1 cellular context compared by ENCODE assay signal in the genomic region with DNA sequence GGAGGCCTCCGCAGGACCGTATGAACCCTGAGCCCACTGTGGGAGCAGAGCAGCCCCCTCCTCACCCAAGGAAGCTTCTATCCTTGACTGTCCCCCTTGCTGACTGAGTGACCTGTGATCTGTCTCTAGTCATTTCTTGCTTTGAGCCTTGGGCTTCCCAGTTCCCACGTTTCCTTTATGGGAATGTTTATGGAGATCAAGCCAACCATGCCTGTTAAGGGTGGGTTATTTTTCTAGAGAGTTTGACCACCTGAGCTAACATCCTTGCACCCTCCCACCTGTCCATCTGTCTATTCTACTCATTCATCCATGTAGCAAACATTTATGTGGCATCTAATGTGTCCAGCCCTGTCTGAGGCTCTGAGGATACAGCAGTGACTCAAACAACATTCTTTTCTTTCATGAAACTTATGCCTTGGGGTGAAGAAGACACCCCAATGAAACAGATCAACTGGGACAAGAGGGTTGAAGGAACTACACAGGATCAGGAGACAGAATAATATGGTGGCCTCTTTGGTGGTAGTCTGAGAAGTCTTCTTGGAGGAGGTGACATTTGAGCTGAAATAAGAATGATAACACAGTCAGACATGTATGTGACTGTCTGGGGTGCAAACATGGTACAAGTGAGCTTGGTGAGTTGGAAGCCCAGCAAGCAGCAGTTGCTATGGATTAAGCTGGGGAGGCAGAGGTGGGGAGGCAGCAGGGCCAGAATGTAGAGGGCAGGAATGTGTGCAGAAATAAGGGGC.
TF ChIP-seq lines count a peak whose summit lies in the region.

No MANE protein-coding gene starts in this region.

TF ChIP-seq in H1, 55 proteins besides CTCF, POLR2A, EP300 and RAD21:
- TF ChIP-seq, protein P1, sequence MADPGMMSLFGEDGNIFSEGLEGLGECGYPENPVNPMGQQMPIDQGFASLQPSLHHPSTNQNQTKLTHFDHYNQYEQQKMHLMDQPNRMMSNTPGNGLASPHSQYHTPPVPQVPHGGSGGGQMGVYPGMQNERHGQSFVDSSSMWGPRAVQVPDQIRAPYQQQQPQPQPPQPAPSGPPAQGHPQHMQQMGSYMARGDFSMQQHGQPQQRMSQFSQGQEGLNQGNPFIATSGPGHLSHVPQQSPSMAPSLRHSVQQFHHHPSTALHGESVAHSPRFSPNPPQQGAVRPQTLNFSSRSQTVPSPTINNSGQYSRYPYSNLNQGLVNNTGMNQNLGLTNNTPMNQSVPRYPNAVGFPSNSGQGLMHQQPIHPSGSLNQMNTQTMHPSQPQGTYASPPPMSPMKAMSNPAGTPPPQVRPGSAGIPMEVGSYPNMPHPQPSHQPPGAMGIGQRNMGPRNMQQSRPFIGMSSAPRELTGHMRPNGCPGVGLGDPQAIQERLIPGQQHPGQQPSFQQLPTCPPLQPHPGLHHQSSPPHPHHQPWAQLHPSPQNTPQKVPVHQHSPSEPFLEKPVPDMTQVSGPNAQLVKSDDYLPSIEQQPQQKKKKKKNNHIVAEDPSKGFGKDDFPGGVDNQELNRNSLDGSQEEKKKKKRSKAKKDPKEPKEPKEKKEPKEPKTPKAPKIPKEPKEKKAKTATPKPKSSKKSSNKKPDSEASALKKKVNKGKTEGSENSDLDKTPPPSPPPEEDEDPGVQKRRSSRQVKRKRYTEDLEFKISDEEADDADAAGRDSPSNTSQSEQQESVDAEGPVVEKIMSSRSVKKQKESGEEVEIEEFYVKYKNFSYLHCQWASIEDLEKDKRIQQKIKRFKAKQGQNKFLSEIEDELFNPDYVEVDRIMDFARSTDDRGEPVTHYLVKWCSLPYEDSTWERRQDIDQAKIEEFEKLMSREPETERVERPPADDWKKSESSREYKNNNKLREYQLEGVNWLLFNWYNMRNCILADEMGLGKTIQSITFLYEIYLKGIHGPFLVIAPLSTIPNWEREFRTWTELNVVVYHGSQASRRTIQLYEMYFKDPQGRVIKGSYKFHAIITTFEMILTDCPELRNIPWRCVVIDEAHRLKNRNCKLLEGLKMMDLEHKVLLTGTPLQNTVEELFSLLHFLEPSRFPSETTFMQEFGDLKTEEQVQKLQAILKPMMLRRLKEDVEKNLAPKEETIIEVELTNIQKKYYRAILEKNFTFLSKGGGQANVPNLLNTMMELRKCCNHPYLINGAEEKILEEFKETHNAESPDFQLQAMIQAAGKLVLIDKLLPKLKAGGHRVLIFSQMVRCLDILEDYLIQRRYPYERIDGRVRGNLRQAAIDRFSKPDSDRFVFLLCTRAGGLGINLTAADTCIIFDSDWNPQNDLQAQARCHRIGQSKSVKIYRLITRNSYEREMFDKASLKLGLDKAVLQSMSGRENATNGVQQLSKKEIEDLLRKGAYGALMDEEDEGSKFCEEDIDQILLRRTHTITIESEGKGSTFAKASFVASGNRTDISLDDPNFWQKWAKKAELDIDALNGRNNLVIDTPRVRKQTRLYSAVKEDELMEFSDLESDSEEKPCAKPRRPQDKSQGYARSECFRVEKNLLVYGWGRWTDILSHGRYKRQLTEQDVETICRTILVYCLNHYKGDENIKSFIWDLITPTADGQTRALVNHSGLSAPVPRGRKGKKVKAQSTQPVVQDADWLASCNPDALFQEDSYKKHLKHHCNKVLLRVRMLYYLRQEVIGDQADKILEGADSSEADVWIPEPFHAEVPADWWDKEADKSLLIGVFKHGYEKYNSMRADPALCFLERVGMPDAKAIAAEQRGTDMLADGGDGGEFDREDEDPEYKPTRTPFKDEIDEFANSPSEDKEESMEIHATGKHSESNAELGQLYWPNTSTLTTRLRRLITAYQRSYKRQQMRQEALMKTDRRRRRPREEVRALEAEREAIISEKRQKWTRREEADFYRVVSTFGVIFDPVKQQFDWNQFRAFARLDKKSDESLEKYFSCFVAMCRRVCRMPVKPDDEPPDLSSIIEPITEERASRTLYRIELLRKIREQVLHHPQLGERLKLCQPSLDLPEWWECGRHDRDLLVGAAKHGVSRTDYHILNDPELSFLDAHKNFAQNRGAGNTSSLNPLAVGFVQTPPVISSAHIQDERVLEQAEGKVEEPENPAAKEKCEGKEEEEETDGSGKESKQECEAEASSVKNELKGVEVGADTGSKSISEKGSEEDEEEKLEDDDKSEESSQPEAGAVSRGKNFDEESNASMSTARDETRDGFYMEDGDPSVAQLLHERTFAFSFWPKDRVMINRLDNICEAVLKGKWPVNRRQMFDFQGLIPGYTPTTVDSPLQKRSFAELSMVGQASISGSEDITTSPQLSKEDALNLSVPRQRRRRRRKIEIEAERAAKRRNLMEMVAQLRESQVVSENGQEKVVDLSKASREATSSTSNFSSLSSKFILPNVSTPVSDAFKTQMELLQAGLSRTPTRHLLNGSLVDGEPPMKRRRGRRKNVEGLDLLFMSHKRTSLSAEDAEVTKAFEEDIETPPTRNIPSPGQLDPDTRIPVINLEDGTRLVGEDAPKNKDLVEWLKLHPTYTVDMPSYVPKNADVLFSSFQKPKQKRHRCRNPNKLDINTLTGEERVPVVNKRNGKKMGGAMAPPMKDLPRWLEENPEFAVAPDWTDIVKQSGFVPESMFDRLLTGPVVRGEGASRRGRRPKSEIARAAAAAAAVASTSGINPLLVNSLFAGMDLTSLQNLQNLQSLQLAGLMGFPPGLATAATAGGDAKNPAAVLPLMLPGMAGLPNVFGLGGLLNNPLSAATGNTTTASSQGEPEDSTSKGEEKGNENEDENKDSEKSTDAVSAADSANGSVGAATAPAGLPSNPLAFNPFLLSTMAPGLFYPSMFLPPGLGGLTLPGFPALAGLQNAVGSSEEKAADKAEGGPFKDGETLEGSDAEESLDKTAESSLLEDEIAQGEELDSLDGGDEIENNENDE (IDR thresholded peaks at IDR 0.05; ENCODE audit: insufficient replicate concordance, low read length) = no peak
- TF ChIP-seq CBX5 (IDR thresholded peaks at IDR 0.05; ENCODE audit: low read depth, low read length) (no peak), GABPA (IDR thresholded peaks at IDR 0.05; ENCODE audit: borderline replicate concordance, insufficient read depth, low read length) (no peak), SRF (IDR thresholded peaks at IDR 0.05; ENCODE audit: low read depth, low read length) (no peak), JUN (IDR thresholded peaks at IDR 0.05; ENCODE audit: low read depth, low read length) (no peak), SP2 (IDR thresholded peaks at IDR 0.05; ENCODE audit: low read length) (no peak), TBP (IDR thresholded peaks at IDR 0.05; ENCODE audit: low read depth, low read length) (no peak), CREB1 (IDR thresholded peaks at IDR 0.05) (no peak), TEAD4 (IDR thresholded peaks at IDR 0.05; ENCODE audit: low read depth, low read length) (no peak), SP4 (IDR thresholded peaks at IDR 0.05; ENCODE audit: low read length) (no peak), RBBP5 (IDR thresholded peaks at IDR 0.05; ENCODE audit: borderline replicate concordance, low read depth, low read length) (no peak), KDM5A (IDR thresholded peaks at IDR 0.05; ENCODE audit: low read length) (no peak), ASH2L (IDR thresholded peaks at IDR 0.05; ENCODE audit: low read length) (no peak), PHF8 (conservative IDR thresholded peaks at IDR 0.05; ENCODE audit: low read depth, low read length) (no peak), RNF2 (IDR thresholded peaks at IDR 0.05; ENCODE audit: borderline replicate concordance, low read depth, low read length, missing control alignments, poor library complexity, severe bottlenecking) (no peak), EGR1 (IDR thresholded peaks at IDR 0.05; ENCODE audit: borderline replicate concordance, low read depth, low read length) (no peak), TCF12 (IDR thresholded peaks at IDR 0.05; ENCODE audit: low read depth, low read length) (no peak), HDAC6 (IDR thresholded peaks at IDR 0.05; ENCODE audit: low read depth, low read length) (no peak)
- TF ChIP-seq, protein P2, sequence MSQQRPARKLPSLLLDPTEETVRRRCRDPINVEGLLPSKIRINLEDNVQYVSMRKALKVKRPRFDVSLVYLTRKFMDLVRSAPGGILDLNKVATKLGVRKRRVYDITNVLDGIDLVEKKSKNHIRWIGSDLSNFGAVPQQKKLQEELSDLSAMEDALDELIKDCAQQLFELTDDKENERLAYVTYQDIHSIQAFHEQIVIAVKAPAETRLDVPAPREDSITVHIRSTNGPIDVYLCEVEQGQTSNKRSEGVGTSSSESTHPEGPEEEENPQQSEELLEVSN (IDR thresholded peaks at IDR 0.05) = no peak
- TF ChIP-seq, protein P3, sequence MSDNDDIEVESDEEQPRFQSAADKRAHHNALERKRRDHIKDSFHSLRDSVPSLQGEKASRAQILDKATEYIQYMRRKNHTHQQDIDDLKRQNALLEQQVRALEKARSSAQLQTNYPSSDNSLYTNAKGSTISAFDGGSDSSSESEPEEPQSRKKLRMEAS (IDR thresholded peaks at IDR 0.05) = no peak
